ENCODE assay signal across 1 cellular context in genomic region chr16:3023669-3024478, GRCh38.
TF ChIP-seq lines count a peak whose summit lies in the region.

A gene with protein sequence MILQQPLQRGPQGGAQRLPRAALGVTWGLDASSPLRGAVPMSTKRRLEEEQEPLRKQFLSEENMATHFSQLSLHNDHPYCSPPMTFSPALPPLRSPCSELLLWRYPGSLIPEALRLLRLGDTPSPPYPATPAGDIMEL (minus strand): TSS chr16:3023942. CDS start chr16:3023941, 1 bp downstream.
TSS of gene THOC6 (plus strand) at chr16:3024035. CDS start at chr16:3024327, 292 bp downstream.

TF ChIP-seq in HepG2, 621 proteins besides CTCF, POLR2A, EP300 and RAD21 (continued from another document and continues in another):
- TF ChIP-seq, protein P1, sequence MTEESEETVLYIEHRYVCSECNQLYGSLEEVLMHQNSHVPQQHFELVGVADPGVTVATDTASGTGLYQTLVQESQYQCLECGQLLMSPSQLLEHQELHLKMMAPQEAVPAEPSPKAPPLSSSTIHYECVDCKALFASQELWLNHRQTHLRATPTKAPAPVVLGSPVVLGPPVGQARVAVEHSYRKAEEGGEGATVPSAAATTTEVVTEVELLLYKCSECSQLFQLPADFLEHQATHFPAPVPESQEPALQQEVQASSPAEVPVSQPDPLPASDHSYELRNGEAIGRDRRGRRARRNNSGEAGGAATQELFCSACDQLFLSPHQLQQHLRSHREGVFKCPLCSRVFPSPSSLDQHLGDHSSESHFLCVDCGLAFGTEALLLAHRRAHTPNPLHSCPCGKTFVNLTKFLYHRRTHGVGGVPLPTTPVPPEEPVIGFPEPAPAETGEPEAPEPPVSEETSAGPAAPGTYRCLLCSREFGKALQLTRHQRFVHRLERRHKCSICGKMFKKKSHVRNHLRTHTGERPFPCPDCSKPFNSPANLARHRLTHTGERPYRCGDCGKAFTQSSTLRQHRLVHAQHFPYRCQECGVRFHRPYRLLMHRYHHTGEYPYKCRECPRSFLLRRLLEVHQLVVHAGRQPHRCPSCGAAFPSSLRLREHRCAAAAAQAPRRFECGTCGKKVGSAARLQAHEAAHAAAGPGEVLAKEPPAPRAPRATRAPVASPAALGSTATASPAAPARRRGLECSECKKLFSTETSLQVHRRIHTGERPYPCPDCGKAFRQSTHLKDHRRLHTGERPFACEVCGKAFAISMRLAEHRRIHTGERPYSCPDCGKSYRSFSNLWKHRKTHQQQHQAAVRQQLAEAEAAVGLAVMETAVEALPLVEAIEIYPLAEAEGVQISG (CRISPR knock-in tag; IDR thresholded peaks at IDR 0.05) = peak; percentile 98
- TF ChIP-seq, protein P2, sequence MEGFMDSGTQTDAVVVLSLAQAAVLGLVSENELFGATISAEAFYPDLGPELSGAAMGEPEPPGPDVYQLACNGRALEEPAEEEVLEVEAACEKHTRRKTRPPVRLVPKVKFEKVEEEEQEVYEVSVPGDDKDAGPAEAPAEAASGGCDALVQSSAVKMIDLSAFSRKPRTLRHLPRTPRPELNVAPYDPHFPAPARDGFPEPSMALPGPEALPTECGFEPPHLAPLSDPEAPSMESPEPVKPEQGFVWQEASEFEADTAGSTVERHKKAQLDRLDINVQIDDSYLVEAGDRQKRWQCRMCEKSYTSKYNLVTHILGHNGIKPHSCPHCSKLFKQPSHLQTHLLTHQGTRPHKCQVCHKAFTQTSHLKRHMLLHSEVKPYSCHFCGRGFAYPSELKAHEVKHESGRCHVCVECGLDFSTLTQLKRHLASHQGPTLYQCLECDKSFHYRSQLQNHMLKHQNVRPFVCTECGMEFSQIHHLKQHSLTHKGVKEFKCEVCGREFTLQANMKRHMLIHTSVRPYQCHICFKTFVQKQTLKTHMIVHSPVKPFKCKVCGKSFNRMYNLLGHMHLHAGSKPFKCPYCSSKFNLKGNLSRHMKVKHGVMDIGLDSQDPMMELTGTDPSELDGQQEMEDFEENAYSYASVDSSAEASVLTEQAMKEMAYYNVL (CRISPR knock-in tag; IDR thresholded peaks at IDR 0.05; ENCODE audit: borderline replicate concordance) = peak; percentile 21; the same call in 1 of the 2 replicates
- TF ChIP-seq TAF15 (IDR thresholded peaks at IDR 0.05; ENCODE audit: low read depth, low read length, poor library complexity, severe bottlenecking) (peak; percentile 97), SALL1 (CRISPR knock-in tag; IDR thresholded peaks at IDR 0.05) (peak; percentile 80), RNF219 (CRISPR knock-in tag; IDR thresholded peaks at IDR 0.05) (no peak), ZNF253 (CRISPR knock-in tag; IDR thresholded peaks at IDR 0.05; ENCODE audit: borderline replicate concordance) (no peak; the same call in 1 of the 2 replicates), ZNF20 (CRISPR knock-in tag; IDR thresholded peaks at IDR 0.05) (no peak), KLF12 (CRISPR knock-in tag; IDR thresholded peaks at IDR 0.05; ENCODE audit: borderline replicate concordance) (peak; percentile 27; the same call in 1 of the 2 replicates), ZNF747 (CRISPR knock-in tag; IDR thresholded peaks at IDR 0.05; ENCODE audit: borderline replicate concordance) (0 out of 2 replicates have a peak, but pooled peaks have one; percentile 52), ZNF496 (CRISPR knock-in tag; IDR thresholded peaks at IDR 0.05; ENCODE audit: insufficient replicate concordance) (no peak), ZNF878 (CRISPR knock-in tag; IDR thresholded peaks at IDR 0.05) (peak; percentile 57; the same call in 1 of the 2 replicates), ARID2 (CRISPR knock-in tag; IDR thresholded peaks at IDR 0.05; ENCODE audit: borderline replicate concordance) (peak; percentile 46; the same call in 1 of the 2 replicates), HNRNPL (IDR thresholded peaks at IDR 0.05; ENCODE audit: low read depth, low read length) (peak; percentile 55; the same call in 1 of the 2 replicates), ZNF530 (CRISPR knock-in tag; IDR thresholded peaks at IDR 0.05; ENCODE audit: low read depth) (no peak), ZNF431 (CRISPR knock-in tag; IDR thresholded peaks at IDR 0.05; ENCODE audit: borderline replicate concordance, low read depth) (no peak), GFI1 (CRISPR knock-in tag; IDR thresholded peaks at IDR 0.05; ENCODE audit: borderline replicate concordance) (peak; percentile 55; the same call in 1 of the 2 replicates), TMF1 (CRISPR knock-in tag; IDR thresholded peaks at IDR 0.05; ENCODE audit: low read depth) (peak; percentile 70; the same call in 1 of the 2 replicates), ZNF143 (CRISPR knock-in tag; IDR thresholded peaks at IDR 0.05) (peak; percentile 99), GMEB1 (CRISPR knock-in tag; IDR thresholded peaks at IDR 0.05; ENCODE audit: borderline replicate concordance) (peak; percentile 100), ZNF33A (CRISPR knock-in tag; IDR thresholded peaks at IDR 0.05; ENCODE audit: borderline replicate concordance) (no peak), ZNF580 (CRISPR knock-in tag; IDR thresholded peaks at IDR 0.05; ENCODE audit: borderline replicate concordance, low read depth) (peak; percentile 97; the same call in 1 of the 2 replicates), CAMTA2 (CRISPR knock-in tag; IDR thresholded peaks at IDR 0.05; ENCODE audit: borderline replicate concordance) (no peak), ZNF775 (CRISPR knock-in tag; IDR thresholded peaks at IDR 0.05; ENCODE audit: borderline replicate concordance) (peak; percentile 21; the same call in 1 of the 2 replicates), STAT5B (CRISPR knock-in tag; IDR thresholded peaks at IDR 0.05) (no peak), BRCA1 (CRISPR knock-in tag; IDR thresholded peaks at IDR 0.05) (no peak), ZNF770 (CRISPR knock-in tag; IDR thresholded peaks at IDR 0.05) (0 out of 2 replicates have a peak, but pooled peaks have one; percentile 43), ZNF331 (CRISPR knock-in tag; IDR thresholded peaks at IDR 0.05) (peak; percentile 79), SSRP1 (CRISPR knock-in tag; IDR thresholded peaks at IDR 0.05) (peak; percentile 94), ZNF572 (CRISPR knock-in tag; IDR thresholded peaks at IDR 0.05) (peak; percentile 93; the same call in 1 of the 2 replicates), PRDM15 (CRISPR knock-in tag; IDR thresholded peaks at IDR 0.05) (no peak), PPARG (CRISPR knock-in tag; conservative IDR thresholded peaks at IDR 0.05) (0 out of 2 replicates have a peak, but pooled peaks have one; percentile 20), HOXD1 (CRISPR knock-in tag; IDR thresholded peaks at IDR 0.05) (0 out of 2 replicates have a peak, but pooled peaks have one; percentile 34), ZNF335 (CRISPR knock-in tag; IDR thresholded peaks at IDR 0.05) (peak; percentile 58; the same call in 1 of the 2 replicates), NCOA2 (CRISPR knock-in tag; IDR thresholded peaks at IDR 0.05) (peak; percentile 41; the same call in 1 of the 2 replicates), TOE1 (CRISPR knock-in tag; IDR thresholded peaks at IDR 0.05) (no peak), KLF13 (CRISPR knock-in tag; IDR thresholded peaks at IDR 0.05) (no peak), NFE2L1 (CRISPR knock-in tag; IDR thresholded peaks at IDR 0.05; ENCODE audit: borderline replicate concordance) (no peak)
- TF ChIP-seq, protein P3, sequence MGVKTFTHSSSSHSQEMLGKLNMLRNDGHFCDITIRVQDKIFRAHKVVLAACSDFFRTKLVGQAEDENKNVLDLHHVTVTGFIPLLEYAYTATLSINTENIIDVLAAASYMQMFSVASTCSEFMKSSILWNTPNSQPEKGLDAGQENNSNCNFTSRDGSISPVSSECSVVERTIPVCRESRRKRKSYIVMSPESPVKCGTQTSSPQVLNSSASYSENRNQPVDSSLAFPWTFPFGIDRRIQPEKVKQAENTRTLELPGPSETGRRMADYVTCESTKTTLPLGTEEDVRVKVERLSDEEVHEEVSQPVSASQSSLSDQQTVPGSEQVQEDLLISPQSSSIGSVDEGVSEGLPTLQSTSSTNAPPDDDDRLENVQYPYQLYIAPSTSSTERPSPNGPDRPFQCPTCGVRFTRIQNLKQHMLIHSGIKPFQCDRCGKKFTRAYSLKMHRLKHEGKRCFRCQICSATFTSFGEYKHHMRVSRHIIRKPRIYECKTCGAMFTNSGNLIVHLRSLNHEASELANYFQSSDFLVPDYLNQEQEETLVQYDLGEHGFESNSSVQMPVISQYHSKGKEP (CRISPR knock-in tag; IDR thresholded peaks at IDR 0.05) = 0 out of 2 replicates have a peak, but pooled peaks have one; percentile 27
- TF ChIP-seq, protein P4, sequence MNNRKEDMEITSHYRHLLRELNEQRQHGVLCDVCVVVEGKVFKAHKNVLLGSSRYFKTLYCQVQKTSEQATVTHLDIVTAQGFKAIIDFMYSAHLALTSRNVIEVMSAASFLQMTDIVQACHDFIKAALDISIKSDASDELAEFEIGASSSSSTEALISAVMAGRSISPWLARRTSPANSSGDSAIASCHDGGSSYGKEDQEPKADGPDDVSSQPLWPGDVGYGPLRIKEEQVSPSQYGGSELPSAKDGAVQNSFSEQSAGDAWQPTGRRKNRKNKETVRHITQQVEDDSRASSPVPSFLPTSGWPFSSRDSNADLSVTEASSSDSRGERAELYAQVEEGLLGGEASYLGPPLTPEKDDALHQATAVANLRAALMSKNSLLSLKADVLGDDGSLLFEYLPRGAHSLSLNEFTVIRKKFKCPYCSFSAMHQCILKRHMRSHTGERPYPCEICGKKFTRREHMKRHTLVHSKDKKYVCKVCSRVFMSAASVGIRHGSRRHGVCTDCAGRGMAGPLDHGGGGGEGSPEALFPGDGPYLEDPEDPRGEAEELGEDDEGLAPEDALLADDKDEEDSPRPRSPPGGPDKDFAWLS (CRISPR knock-in tag; IDR thresholded peaks at IDR 0.05; ENCODE audit: borderline replicate concordance) = no peak
